Comparison of ENCODE assay signal across 7 cellular contexts in genomic region chr19:7918062-7918614, GRCh38. TPM values are rescaled to one million over a fixed set of nuclear protein-coding genes. Genes with fewer than 3 reads are reported as not detected.
DNase-seq lines count a peak whose midpoint lies in the region; ATAC-seq and TF ChIP-seq lines count a peak whose summit lies in the region.
"Not testable (repeated sequence)": the region's sequence is repeated elsewhere in the genome, so short reads cannot be mapped to it uniquely, and the experiment has no call there.
"Had no signal": no experiment of that assay in that cellular context is flagged by ENCODE, and none has a peak within 500 bp of the region (broad histone marks: within the 10 kb centered on the region; RNA-seq: fewer than 3 reads in every experiment).

No MANE protein-coding gene starts in this region.

- H4K20me1 ChIP-seq in SK-N-SH (ENCODE audit: insufficient read depth), result peaks cover 18% of the 10 kb centered on the region

- not testable (repeated sequence) for BruUV-seq in Caco-2 (replicated peaks; lab: Mats Ljungman, UMichigan)

- not testable (repeated sequence) for H3K27ac Mint-ChIP-seq in Caco-2 (ENCODE audit: unreplicated experiment)
- H3K27ac Mint-ChIP-seq in naive B cell, result peak overlapping the region in 1 of 6 donors; percentile 74

- H3K27ac ChIP-seq in SK-N-SH (ENCODE audit: low read depth in 2 of 2, low read length in 1 of 2); suprapubic skin: not testable (repeated sequence)
- peak overlapping the region; percentile 52 for H3K27ac ChIP-seq in angular gyrus (ENCODE audit: low read depth, low read length)

- 0 out of 2 replicates have a peak overlapping the region, but pooled peaks have one; percentile 57 for H3K4me2 ChIP-seq in SK-N-SH

- CTCF ChIA-PET in Caco-2 (lab: Charles Lee) (interaction anchor here (0.9 to 3.0 kb wide), 6 partner anchors 9 to 49 kb away, joined by 3 to 14 read pairs (median 5); partner anchors contain the start of genes CTXN1, MAP2K7 and TIMM44), SK-N-SH (lab: Yijun Ruan, JAX) (interaction anchor here (0.7 to 5.0 kb wide), 9 partner anchors 9 to 83 kb away, joined by 3 to 36 read pairs (median 8); partner anchors contain the start of genes CTXN1, MAP2K7 and TIMM44)

- H3K4me3 ChIP-seq in Caco-2 (ENCODE audit: low read depth, low read length), result peak overlapping the region; percentile 58
- H3K4me3 ChIP-seq in SK-N-SH (ENCODE audit: low read depth in 2 of 2, low read length in 1 of 2), result not testable (repeated sequence)
- peak overlapping the region; percentile 14 for H3K4me3 ChIP-seq in fibroblast of the aortic adventitia (ENCODE audit: low read depth, low read length)
- peak overlapping the region; percentile 45 for H3K4me3 ChIP-seq in suprapubic skin

- not testable (repeated sequence) for H3K9me3 ChIP-seq in Caco-2, SK-N-SH, suprapubic skin

- POLR2A ChIA-PET in Caco-2 (lab: Charles Lee) (interaction anchor here (0.8 to 1.0 kb wide), 2 partner anchors 15 to 26 kb away, joined by 3 to 4 read pairs; partner anchors contain the start of gene MAP2K7), SK-N-SH (lab: Yijun Ruan, JAX) (interaction anchor here (1.0 to 1.1 kb wide), 2 partner anchors 14 to 26 kb away, joined by 3 read pairs; partner anchors contain the start of genes MAP2K7 and TIMM44)

- peaks cover 15% of the 10 kb centered on the region; the same call in 1 of the 2 replicates for H3K79me2 ChIP-seq in SK-N-SH (ENCODE audit: insufficient read depth)

- not testable (repeated sequence) for ATAC-seq in naive B cell (ENCODE audit: low read depth in 2 of 2)

- not testable (repeated sequence) for TF ChIP-seq EP300 in SK-N-SH (IDR thresholded peaks at IDR 0.05; ENCODE audit: borderline replicate concordance in 1 of 2, low read depth in 1 of 2, low read length in 1 of 2); suprapubic skin (IDR thresholded peaks at IDR 0.05)

- not testable (repeated sequence) for TF ChIP-seq CTCF in Caco-2 (IDR thresholded peaks at IDR 0.05; ENCODE audit: insufficient read depth in 1 of 2, low read depth in 1 of 2, low read length in 1 of 2, severe bottlenecking in 1 of 2, unreplicated experiment in 1 of 2); fibroblast of the aortic adventitia (IDR thresholded peaks at IDR 0.05; ENCODE audit: insufficient read depth, low read length)
- peak; percentile 13 for TF ChIP-seq CTCF in SK-N-SH (IDR thresholded peaks at IDR 0.05)
- TF ChIP-seq CTCF in suprapubic skin (IDR thresholded peaks at IDR 0.05), result peak in 1 of 2 donors; percentile 4

- not testable (repeated sequence) for TF ChIP-seq RAD21 in SK-N-SH (IDR thresholded peaks at IDR 0.05; ENCODE audit: low read length)

- not testable (repeated sequence) for H3K9me3 Mint-ChIP-seq in Caco-2 (ENCODE audit: unreplicated experiment); naive B cell

- peaks cover 10% of the 10 kb centered on the region for H3F3A ChIP-seq in SK-N-SH (replicated peaks; ENCODE audit: insufficient read depth)

- H3K4me3 Mint-ChIP-seq in Caco-2 (ENCODE audit: unreplicated experiment), result peak overlapping the region; percentile 87
- peak overlapping the region; percentile 30 to 73 (median 58) for H3K4me3 Mint-ChIP-seq in naive B cell

- H3K27me3 Mint-ChIP-seq in Caco-2 (ENCODE audit: insufficient read depth, unreplicated experiment), result not testable (repeated sequence)
- H3K27me3 Mint-ChIP-seq in naive B cell, result peaks cover 16 to 48% (median 17%) of the 10 kb centered on the region in 3 donors

- not testable (repeated sequence) for H3K9ac ChIP-seq in SK-N-SH

- H3K4me1 ChIP-seq in Caco-2, result peaks cover 16% of the 10 kb centered on the region
- peaks cover 10 to 29% of the 10 kb centered on the region in 2 experiments; a peak in 2 of 4 replicates for H3K4me1 ChIP-seq in SK-N-SH (ENCODE audit: control insufficient read depth in 1 of 2, insufficient read depth in 2 of 2, low read depth in 1 of 2, low read length in 1 of 2)
- peaks cover 68% of the 10 kb centered on the region for H3K4me1 ChIP-seq in suprapubic skin

- not testable (repeated sequence) for H3K4me1 Mint-ChIP-seq in Caco-2 (ENCODE audit: low read depth, unreplicated experiment)
- H3K4me1 Mint-ChIP-seq in naive B cell, result peaks cover 33 to 54% (median 39%) of the 10 kb centered on the region in 3 donors

- not testable (repeated sequence) for TF ChIP-seq POLR2A in suprapubic skin (IDR thresholded peaks at IDR 0.05)

- not testable (repeated sequence) for H2AFZ ChIP-seq in SK-N-SH (ENCODE audit: low read depth)

- peaks cover 26% of the 10 kb centered on the region for H3K36me3 Mint-ChIP-seq in Caco-2 (ENCODE audit: insufficient read depth, unreplicated experiment)
- not testable (repeated sequence) for H3K36me3 Mint-ChIP-seq in naive B cell

- H3K27me3 ChIP-seq in Caco-2 (replicated peaks; ENCODE audit: control insufficient read depth, insufficient read depth, low read length); SK-N-SH (ENCODE audit: insufficient read depth): not testable (repeated sequence)
- peaks cover 50% of the 10 kb centered on the region for H3K27me3 ChIP-seq in suprapubic skin

- not testable (repeated sequence) for DNase-seq in Caco-2; SK-N-SH; fibroblast of the aortic adventitia (ENCODE audit: low read depth); naive B cell; suprapubic skin (ENCODE audit: low spot score in 2 of 2)

- H3K36me3 ChIP-seq in Caco-2 (ENCODE audit: control insufficient read depth, insufficient read depth, low read length), result not testable (repeated sequence)
- peaks cover 0 to 18% of the 10 kb centered on the region in 2 experiments for H3K36me3 ChIP-seq in SK-N-SH (replicated peaks in 1 of 2; ENCODE audit: control insufficient read depth in 1 of 2, insufficient read depth in 2 of 2, low read length in 1 of 2)
- peaks cover 16% of the 10 kb centered on the region for H3K36me3 ChIP-seq in suprapubic skin

- whole genome bisulfite sequencing in SK-N-SH (ENCODE audit: low lambda C conversion rate), result 89% methylated on average over 27 of the region's 29 CpGs
- WGBS in suprapubic skin, result 32% methylated on average over 29 of the region's 29 CpGs

- H3K9me2 ChIP-seq in SK-N-SH, result not testable (repeated sequence)

- intact Hi-C loops in Caco-2 (cut with micrococcal nuclease; ENCODE audit: unreplicated experiment), result not testable (repeated sequence)

RNA-seq across cellular contexts. Expression of gene SNAPC2, which starts 2.0 kb away (rescaled TPM):
- total RNA-seq in Caco-2 (2022) (8.8 and 10.4 TPM in 2 replicates), fibroblast of the aortic adventitia (ENCODE audit: low replicate concordance) (17.3 and 27.8 TPM in 2 replicates), suprapubic skin (10 to 100 TPM; 11.1 to 22.3 (median 19.6) TPM)
- polyA plus RNA-seq in SK-N-SH (2012; rRNA removed) (29.7 and 38.7 TPM in 2 replicates), naive B cell (ENCODE audit: low read depth in 6 of 6) (10 to 100 TPM in 4 of 6 donors, 1 to 10 TPM in 2; 1.5 to 20.2 (median 14.7) TPM)
- 15.2 and 23.9 TPM in 2 replicates for polyA plus RNA-seq in SK-N-SH (2012; cell fraction: cytosol; rRNA removed)
- polyA plus RNA-seq in SK-N-SH (2012; cell fraction: nucleus; rRNA removed), result 26.0 and 28.6 TPM in 2 replicates

RNA-seq across cellular contexts. Expression of gene TGFBR3L, which starts 3.5 kb away (rescaled TPM):
- total RNA-seq in Caco-2 (2022) (9.8 and 10.8 TPM in 2 replicates), fibroblast of the aortic adventitia (ENCODE audit: low replicate concordance) (0.99 and 1.3 TPM in 2 replicates), suprapubic skin (not detected)
- polyA plus RNA-seq in SK-N-SH (2012; rRNA removed) (0.78 and 0.87 TPM in 2 replicates), naive B cell (ENCODE audit: low read depth in 6 of 6) (not detected)
- polyA plus RNA-seq in SK-N-SH (2012; cell fraction: cytosol; rRNA removed), result 0.71 and 0.79 TPM in 2 replicates
- 2.3 and 5.0 TPM in 2 replicates for polyA plus RNA-seq in SK-N-SH (2012; cell fraction: nucleus; rRNA removed)
- total RNA-seq: subcutaneous adipose tissue had no signal

RNA-seq across cellular contexts. Expression of gene CTXN1, which starts 7.8 kb away (rescaled TPM):
- total RNA-seq in Caco-2 (2022) (7.4 and 9.1 TPM in 2 replicates), fibroblast of the aortic adventitia (ENCODE audit: low replicate concordance) (2.8 and 4.1 TPM in 2 replicates), suprapubic skin (1 to 10 TPM; 1.2 to 3.6 (median 2.6) TPM)
- polyA plus RNA-seq in SK-N-SH (2012; rRNA removed) (28.3 and 53.8 TPM in 2 replicates), naive B cell (ENCODE audit: low read depth in 6 of 6) (not detected)
- 26.2 and 42.1 TPM in 2 replicates for polyA plus RNA-seq in SK-N-SH (2012; cell fraction: cytosol; rRNA removed)
- polyA plus RNA-seq in SK-N-SH (2012; cell fraction: nucleus; rRNA removed), result 29.2 and 60.3 TPM in 2 replicates

RNA-seq across cellular contexts. Expression of gene MAP2K7, which starts 14.5 kb away (rescaled TPM):
- 37.4 and 42.6 TPM in 2 replicates for total RNA-seq in Caco-2 (2022)
- 13.0 and 13.6 TPM in 2 replicates for polyA plus RNA-seq in SK-N-SH (2012; rRNA removed)
- polyA plus RNA-seq in SK-N-SH (2012; cell fraction: cytosol; rRNA removed), result 6.2 and 9.7 TPM in 2 replicates
- polyA plus RNA-seq in SK-N-SH (2012; cell fraction: nucleus; rRNA removed), result 49.6 and 65.3 TPM in 2 replicates
- 3.4 and 10.2 TPM in 2 replicates for total RNA-seq in fibroblast of the aortic adventitia (ENCODE audit: low replicate concordance)
- polyA plus RNA-seq in naive B cell (ENCODE audit: low read depth in 6 of 6), result 1 to 10 TPM in 5 of 6 donors, under 1 TPM in 1; 0.50 to 5.1 (median 2.9) TPM
- total RNA-seq in suprapubic skin, result 10 to 100 TPM; 25.1 to 52.4 (median 29.3) TPM

RNA-seq across cellular contexts. Expression of gene TIMM44, which starts 25.3 kb away (rescaled TPM):
- total RNA-seq in Caco-2 (2022) (129 and 146 TPM in 2 replicates), fibroblast of the aortic adventitia (ENCODE audit: low replicate concordance) (36.5 and 40.7 TPM in 2 replicates), suprapubic skin (10 to 100 TPM; 34.6 to 85.1 (median 54.5) TPM)
- polyA plus RNA-seq in SK-N-SH (2012; rRNA removed) (49.7 and 50.9 TPM in 2 replicates), naive B cell (ENCODE audit: low read depth in 6 of 6) (10 to 100 TPM in 4 of 6 donors, 1 to 10 TPM in 2; 7.8 to 21.0 (median 14.1) TPM)
- 37.0 and 38.1 TPM in 2 replicates for polyA plus RNA-seq in SK-N-SH (2012; cell fraction: cytosol; rRNA removed)
- polyA plus RNA-seq in SK-N-SH (2012; cell fraction: nucleus; rRNA removed), result 97.2 and 112 TPM in 2 replicates
